In genomic region chr16:86635926-86636325, GRCh38 we compare ENCODE assay signal across 22 cellular contexts. TPM values are rescaled to one million over a fixed set of nuclear protein-coding genes. Genes with fewer than 3 reads are reported as not detected.
"Had no signal": no experiment of that assay in that cellular context is flagged by ENCODE, and none has a peak within 500 bp of the region (broad histone marks: within the 10 kb centered on the region; RNA-seq: fewer than 3 reads in every experiment).

No MANE protein-coding gene starts in this region.

- H3K36me3 ChIP-seq: adrenal gland, breast epithelium, SJSA1 had no signal

- H3K4me3 Mint-ChIP-seq: activated CD4-positive, alpha-beta T cell treated with anti-CD3 and anti-CD28 coated beads, Interleukin-2, amount 10 ng/mL, durations not matched to agents 24 days and 14 days; activated naive CD8-positive, alpha-beta T cell treated with anti-CD3 and anti-CD28 coated beads, Interleukin-2, amount 10 ng/mL, durations not matched to agents 7 days and 5 days; activated T-cell treated with anti-CD3 and anti-CD28 coated beads, Interleukin-2, amount 50 U/mL, for 4 hours; T-helper 1 cell treated with Interleukin-12 subunit alpha and Interleukin-12 subunit beta and Interleukin-4 antibody, amounts not matched to agents 30 μg/mL and 1 μg/mL, for 36 hours; WTC11 had no signal

- H3K27me3 ChIP-seq: adrenal gland, SJSA1 had no signal

- H3K9me3 ChIP-seq: adrenal gland, breast epithelium, SJSA1 had no signal

- H3K36me3 Mint-ChIP-seq: activated naive CD8-positive, alpha-beta T cell treated with anti-CD3 and anti-CD28 coated beads, Interleukin-2, amount 10 ng/mL, durations not matched to agents 7 days and 5 days; WTC11 had no signal

- H3K27ac Mint-ChIP-seq: activated CD4-positive, alpha-beta T cell treated with anti-CD3 and anti-CD28 coated beads, Interleukin-2, amount 10 ng/mL, durations not matched to agents 24 days and 14 days; activated naive CD8-positive, alpha-beta T cell treated with anti-CD3 and anti-CD28 coated beads, Interleukin-2, amount 10 ng/mL, durations not matched to agents 7 days and 5 days; T-helper 1 cell treated with Interleukin-12 subunit alpha and Interleukin-12 subunit beta and Interleukin-4 antibody, amounts not matched to agents 30 μg/mL and 1 μg/mL, for 36 hours; WTC11 had no signal

- H3K4me1 ChIP-seq: adrenal gland, breast epithelium had no signal

- H3K27ac ChIP-seq: adrenal gland, breast epithelium, SJSA1 had no signal

- H3K4me3 ChIP-seq: adrenal gland, breast epithelium, SJSA1 had no signal

- ATAC-seq: activated T-cell treated with anti-CD3 and anti-CD28 coated beads, Interleukin-2, amount 50 U/mL, for 4 hours; PC-3; WTC11 had no signal

- DNase-seq: activated CD4-positive, alpha-beta T cell treated with anti-CD3 and anti-CD28 coated beads, Interleukin-2, amount 10 ng/mL, durations not matched to agents 24 days and 14 days; activated CD4-positive, alpha-beta T cell treated with anti-CD3 and anti-CD28 coated beads, Interleukin-2, amount 50 U/mL, for 48 hours; activated CD4-positive, CD25-positive, alpha-beta regulatory T cell treated with anti-CD3 and anti-CD28 coated beads, Interleukin-2, amount 50 U/mL, for 72 hours; activated gamma-delta T cell treated with Interleukin-2 at 50 U/mL for 16 hours; activated naive CD4-positive, alpha-beta T cell treated with anti-CD3 and anti-CD28 coated beads, Interleukin-2, amount 50 U/mL, for 16 hours; activated naive CD8-positive, alpha-beta T cell treated with anti-CD3 and anti-CD28 coated beads, Interleukin-2, amount 10 ng/mL, durations not matched to agents 7 days and 5 days; activated T-cell treated with anti-CD3 and anti-CD28 coated beads, Interleukin-2, amount 50 U/mL, for 4 hours; adrenal gland; anterior cingulate cortex; caudate nucleus; NCI-H1105 treated with DMSO at 0.1 percent for 48 hours; NCI-H1436 treated with DMSO at 0.1 percent for 48 hours; NCI-H187; NCI-H2081; NCI-H446; NCI-H524; PC-3; SHP77 had no signal

- H3K9me3 Mint-ChIP-seq: activated CD4-positive, alpha-beta T cell treated with anti-CD3 and anti-CD28 coated beads, Interleukin-2, amount 10 ng/mL, durations not matched to agents 24 days and 14 days; activated naive CD8-positive, alpha-beta T cell treated with anti-CD3 and anti-CD28 coated beads, Interleukin-2, amount 10 ng/mL, durations not matched to agents 7 days and 5 days; activated T-cell treated with anti-CD3 and anti-CD28 coated beads, Interleukin-2, amount 50 U/mL, for 4 hours; T-helper 1 cell treated with Interleukin-12 subunit alpha and Interleukin-12 subunit beta and Interleukin-4 antibody, amounts not matched to agents 30 μg/mL and 1 μg/mL, for 36 hours had no signal

RNA-seq across cellular contexts. Expression of gene FOXL1, which starts 57.6 kb away (rescaled TPM):
- total RNA-seq: activated naive CD8-positive, alpha-beta T cell treated with anti-CD3 and anti-CD28 coated beads, Interleukin-2, amount 10 ng/mL, durations not matched to agents 7 days and 5 days; activated T-cell treated with anti-CD3 and anti-CD28 coated beads, Interleukin-2, amount 50 U/mL, for 4 hours had no signal
